ENCODE assay signal across 9 cellular contexts in the genomic region with DNA sequence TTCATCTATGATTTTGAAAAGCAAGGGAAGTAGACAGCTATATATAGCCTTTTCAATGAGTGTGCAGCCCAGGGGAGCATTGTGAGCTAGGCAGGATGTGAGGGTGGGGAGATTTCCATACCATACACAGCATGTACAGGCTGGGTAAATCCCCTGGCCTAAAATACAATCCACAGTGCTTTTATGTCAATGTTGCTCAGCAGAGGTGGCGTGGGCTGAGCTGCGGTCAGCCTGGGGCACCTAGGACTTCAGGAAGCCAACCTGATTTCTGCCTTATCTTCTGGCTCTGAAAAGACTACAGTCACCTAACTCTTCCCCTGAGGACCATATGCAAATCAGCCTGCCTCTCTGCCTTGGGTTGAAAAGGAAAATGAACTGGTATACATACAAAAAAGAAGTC. TPM values are rescaled to one million over a fixed set of nuclear protein-coding genes. Genes with fewer than 3 reads are reported as not detected.
A peak's percentile ranks its signal among the peaks of the same experiment; 100 is the strongest.
DNase-seq lines count a peak whose midpoint lies in the region; ATAC-seq and TF ChIP-seq lines count a peak whose summit lies in the region.
"Had no signal": no experiment of that assay in that cellular context is flagged by ENCODE, and none has a peak within 500 bp of the region (broad histone marks: within the 10 kb centered on the region; RNA-seq: fewer than 3 reads in every experiment).

No MANE protein-coding gene starts in this region.

- peak overlapping the region; percentile 31 to 96 (median 91) for H3K27ac Mint-ChIP-seq in CD8-positive, alpha-beta memory T cell

- no peak overlapping the region for H3K27ac ChIP-seq in CD8-positive, alpha-beta memory T cell (ENCODE audit: low read depth, low read length)
- peak overlapping the region; percentile 92 for H3K27ac ChIP-seq in OCI-LY1 (ENCODE audit: low read depth, low read length, poor library complexity, severe bottlenecking)

- no peaks in the 10 kb centered on the region for H3K36me3 ChIP-seq in CD8-positive, alpha-beta memory T cell (ENCODE audit: insufficient read depth, low read length)
- no peaks in the 10 kb centered on the region for H3K36me3 ChIP-seq in OCI-LY1 (ENCODE audit: insufficient read depth, low read length)

- peaks cover 0 to 8% (median 0%) of the 10 kb centered on the region in 3 donors for H3K36me3 Mint-ChIP-seq in CD8-positive, alpha-beta memory T cell

- no peaks in the 10 kb centered on the region for H3K9me3 ChIP-seq in CD8-positive, alpha-beta memory T cell (ENCODE audit: low read length)
- H3K9me3 ChIP-seq in OCI-LY1 (ENCODE audit: low read length) = no peaks in the 10 kb centered on the region

- peak overlapping the region; percentile 56 for H3K4me2 ChIP-seq in OCI-LY1 (ENCODE audit: low read length)

- peaks cover 0 to 5% (median 0%) of the 10 kb centered on the region in 5 donors for H3K9me3 Mint-ChIP-seq in CD8-positive, alpha-beta memory T cell

- H3K9me2 ChIP-seq in OCI-LY1 (ENCODE audit: low read depth, low read length) = no peaks in the 10 kb centered on the region

- H3K79me2 ChIP-seq in OCI-LY1 (ENCODE audit: insufficient read depth, low read length) = no peaks in the 10 kb centered on the region

- POLR2A ChIA-PET in CD8-positive, alpha-beta memory T cell (lab: Charles Lee) = interaction anchor here (0.6 to 1.5 kb wide), 4 partner anchors 8 to 90 kb away, joined by 3 to 7 read pairs (median 4); partner anchors contain the start of gene ITK

- H3K9ac ChIP-seq in OCI-LY1 (ENCODE audit: low read length) = peak overlapping the region; percentile 40; the same call in 1 of the 2 replicates

- H3K27me3 ChIP-seq in CD8-positive, alpha-beta memory T cell (ENCODE audit: insufficient read depth, low read length, poor library complexity, severe bottlenecking) = no peaks in the 10 kb centered on the region
- H3K27me3 ChIP-seq in OCI-LY1 (ENCODE audit: insufficient read depth, low read length) = no peaks in the 10 kb centered on the region

- H3K4me3 ChIP-seq in CD8-positive, alpha-beta memory T cell (ENCODE audit: low read length) = peak overlapping the region; percentile 37
- H3K4me3 ChIP-seq in OCI-LY1 (ENCODE audit: low read depth, low read length, poor library complexity, severe bottlenecking) = peak overlapping the region; percentile 27

- TF ChIP-seq CTCF in OCI-LY1 (IDR thresholded peaks at IDR 0.05; ENCODE audit: low read length) = no peak

- ATAC-seq in GM21717 (IDR thresholded peaks at IDR 0.05; ENCODE audit: unreplicated experiment) = peak; percentile 99

- CTCF ChIA-PET in CD8-positive, alpha-beta memory T cell (lab: Charles Lee) = interaction anchor here (0.8 to 2.0 kb wide), 5 partner anchors 8 to 55 kb away, joined by 3 to 8 read pairs (median 4); partner anchors contain the start of gene ITK

- peak overlapping the region in 6 of 7 donors; percentile 43 to 70 (median 58) for H3K4me3 Mint-ChIP-seq in CD8-positive, alpha-beta memory T cell

- no peaks in the 10 kb centered on the region for H3F3A ChIP-seq in OCI-LY1 (ENCODE audit: insufficient read depth, low read length)

- H2AFZ ChIP-seq in OCI-LY1 (ENCODE audit: low read length) = 0 out of 2 replicates have a peak overlapping the region, but pooled peaks have one; percentile 40

- peak; percentile 52 to 81 (median 74) for DNase-seq in CD8-positive, alpha-beta memory T cell
- peak; percentile 92 for DNase-seq in activated naive CD4-positive, alpha-beta T cell treated with anti-CD3 and anti-CD28 coated beads, Interleukin-2, amount 50 U/mL, for 16 hours
- peak; percentile 89 for DNase-seq in stimulated activated CD8-positive, alpha-beta memory T cell treated with anti-CD3 and anti-CD28 coated beads, Interleukin-4, amount 100 ng/mL, for 48 hours
- DNase-seq in medulla oblongata (ENCODE audit: extremely low spot score) (no peak), pons (ENCODE audit: low spot score) (no peak), NCI-H1436 (lab: John Stamatoyannopoulos, UW) (no peak)

- peaks cover 36% of the 10 kb centered on the region for H3K4me1 ChIP-seq in CD8-positive, alpha-beta memory T cell (ENCODE audit: insufficient read depth, low read length)
- H3K4me1 ChIP-seq in OCI-LY1 (ENCODE audit: insufficient read depth, low read length, severe bottlenecking) = peaks cover 26% of the 10 kb centered on the region

- H4K20me1 ChIP-seq in OCI-LY1 (ENCODE audit: insufficient read depth, low read length) = no peaks in the 10 kb centered on the region

- H3K4me1 Mint-ChIP-seq in CD8-positive, alpha-beta memory T cell = peaks cover 44 to 74% (median 64%) of the 10 kb centered on the region in 3 donors

- no peaks in the 10 kb centered on the region for H3K27me3 Mint-ChIP-seq in CD8-positive, alpha-beta memory T cell

RNA-seq across cellular contexts. Expression of gene GARIN3, which starts 6.3 kb away (rescaled TPM):
- under 1 TPM; 0.29 to 0.50 TPM for total RNA-seq in CD8-positive, alpha-beta memory T cell
- polyA plus RNA-seq in CD8-positive, alpha-beta memory T cell = not detected
- polyA plus RNA-seq: BJ had no signal

RNA-seq across cellular contexts. Expression of gene ITK, which starts 8.2 kb away (rescaled TPM):
- 100 to 1,000 TPM; 150 to 162 TPM for total RNA-seq in CD8-positive, alpha-beta memory T cell
- 129 TPM for polyA plus RNA-seq in CD8-positive, alpha-beta memory T cell
- polyA plus RNA-seq: BJ had no signal

RNA-seq across cellular contexts. Expression of gene MED7, which starts 29.7 kb away (rescaled TPM):
- total RNA-seq in CD8-positive, alpha-beta memory T cell = 10 to 100 TPM; 12.6 to 14.7 TPM
- 15.7 TPM for polyA plus RNA-seq in CD8-positive, alpha-beta memory T cell

Comparison
In these comparisons a context has a peak if more than half of its experiments do, and no peak if none do; other contexts are left out.
1. DNase-seq: peak in CD8-positive, alpha-beta memory T cell (5 of 5), activated naive CD4-positive, alpha-beta T cell treated with anti-CD3 and anti-CD28 coated beads, Interleukin-2, amount 50 U/mL, for 16 hours (single experiment) and stimulated activated CD8-positive, alpha-beta memory T cell treated with anti-CD3 and anti-CD28 coated beads, Interleukin-4, amount 100 ng/mL, for 48 hours (single experiment); none in medulla oblongata (single experiment), pons (single experiment) and NCI-H1436 (single experiment).